In the genomic region with DNA sequence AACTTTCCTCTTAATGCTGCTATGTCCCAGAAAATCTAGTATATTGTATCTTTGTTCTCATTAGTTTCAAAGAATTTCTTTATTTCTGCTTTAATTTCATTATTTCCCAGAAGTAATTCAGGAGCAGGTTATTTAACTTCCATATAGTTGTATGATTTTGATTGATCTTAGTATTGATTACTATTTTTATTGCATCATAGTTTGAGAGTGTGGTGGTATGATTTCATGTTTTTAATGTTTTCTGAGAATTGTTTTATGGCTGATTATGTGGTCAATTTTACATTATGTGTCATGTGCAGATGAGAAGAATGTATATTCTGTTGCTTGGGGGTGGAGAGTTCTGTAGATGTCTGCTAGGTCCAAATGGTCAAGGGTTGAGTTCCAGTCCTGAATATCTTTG, we compare ENCODE assay signal across 11 cellular contexts.
"Had no signal": no experiment of that assay in that cellular context is flagged by ENCODE, and none has a peak within 500 bp of the region (broad histone marks: within the 10 kb centered on the region; RNA-seq: fewer than 3 reads in every experiment).

No MANE protein-coding gene starts in this region.

- H3K9me3 ChIP-seq: HAP-1 had no signal

- H3K27ac ChIP-seq: GM23248 had no signal

- H2AFZ ChIP-seq: GM23248, GM23338 had no signal

- ATAC-seq: GM23338, HCT116 had no signal

- H3K4me3 ChIP-seq: GM23248, GM23338, HAP-1 had no signal

- DNase-seq: GM23248, GOT3, H7, H9, HCEC 1CT, HFFc6 had no signal

- H3K4me1 ChIP-seq: HAP-1 had no signal

- H3K9ac ChIP-seq: GM23248 had no signal

- H3K4me2 ChIP-seq: GM23338 had no signal

- FAIRE-seq: H1, H54 had no signal

- H3K36me3 ChIP-seq: HAP-1 had no signal
